In genomic region chr14:102450206-102451063, GRCh38 we compare ENCODE assay signal across 14 cellular contexts.
"Had no signal": no experiment of that assay in that cellular context is flagged by ENCODE, and none has a peak within 500 bp of the region (broad histone marks: within the 10 kb centered on the region; RNA-seq: fewer than 3 reads in every experiment).

No MANE protein-coding gene starts in this region.

- H3K4me3 ChIP-seq: breast epithelium, pancreas, tibial nerve had no signal

- H3K9me3 ChIP-seq: breast epithelium, pancreas, tibial nerve had no signal

- H3K4me1 ChIP-seq: breast epithelium, pancreas, tibial nerve had no signal

- ATAC-seq: activated T-cell treated with anti-CD3 and anti-CD28 coated beads, Interleukin-2, amount 50 U/mL, for 72 hours; pancreas; stimulated activated naive B cell treated with anti-CD40 and anti-IgM and Interleukin-4, amounts not matched to agents 10 μg/mL and 1 μg/mL and 100 μg/mL, for 72 hours had no signal

- FAIRE-seq: colon, endometrium, kidney, pancreas had no signal

- DNase-seq: activated CD4-positive, alpha-beta T cell treated with anti-CD3 and anti-CD28 coated beads, Interleukin-2, amount 10 ng/mL, durations not matched to agents 7 days and 5 days; activated CD8-positive, alpha-beta memory T cell treated with anti-CD3 and anti-CD28 coated beads, Interleukin-2, amount 50 U/mL, for 48 hours; activated gamma-delta T cell treated with Interleukin-2 at 50 U/mL for 16 hours; activated T-cell treated with anti-CD3 and anti-CD28 coated beads, Interleukin-2, amount 50 U/mL, for 72 hours; kidney; pancreas; stimulated activated CD4-positive, alpha-beta T cell treated with anti-CD3 and anti-CD28 coated beads, Interleukin-15, amount 100 ng/mL, for 24 hours; stimulated activated CD4-positive, alpha-beta T cell treated with anti-CD3 and anti-CD28 coated beads, Interleukin-4, amount 100 ng/mL, for 1 hour; stimulated activated naive B cell treated with anti-CD40 and anti-IgM and Interleukin-4, amounts not matched to agents 10 μg/mL and 1 μg/mL and 100 μg/mL, for 72 hours; T-helper 9 cell had no signal

- H3K27ac ChIP-seq: breast epithelium, pancreas, tibial nerve had no signal

- H3K36me3 ChIP-seq: breast epithelium had no signal

- H3K27me3 ChIP-seq: breast epithelium, pancreas, tibial nerve had no signal
